In genomic region chr1:189524501-189524900, GRCh38 we compare ENCODE assay signal across 31 cellular contexts.
"Had no signal": no experiment of that assay in that cellular context is flagged by ENCODE, and none has a peak within 500 bp of the region (broad histone marks: within the 10 kb centered on the region; RNA-seq: fewer than 3 reads in every experiment).

No MANE protein-coding gene starts in this region.

- H3K4me1 Mint-ChIP-seq: stimulated activated memory B cell treated with anti-CD40 and anti-IgM and Interleukin-4, amounts not matched to agents 10 μg/mL and 1 μg/mL and 100 μg/mL, for 72 hours; stimulated activated naive CD8-positive, alpha-beta T cell treated with anti-CD3 and anti-CD28 coated beads, Interleukin-15, amount 100 ng/mL, for 72 hours had no signal

- H3K4me3 ChIP-seq: adrenal gland, ascending aorta, gastroesophageal sphincter, hepatocyte, ovary, sigmoid colon had no signal

- H2AFZ ChIP-seq: hepatocyte had no signal

- H3K79me2 ChIP-seq: hepatocyte had no signal

- H3K27me3 Mint-ChIP-seq: activated naive CD8-positive, alpha-beta T cell; progenitor cell of endocrine pancreas; stimulated activated memory B cell treated with anti-CD40 and anti-IgM and Interleukin-4, amounts not matched to agents 10 μg/mL and 1 μg/mL and 100 μg/mL, for 72 hours; stimulated activated naive CD8-positive, alpha-beta T cell treated with anti-CD3 and anti-CD28 coated beads, Interleukin-15, amount 100 ng/mL, for 72 hours had no signal

- FAIRE-seq: colon, endometrium, keratinocyte, small intestine had no signal

- H3K36me3 ChIP-seq: adrenal gland, ascending aorta, brain microvascular endothelial cell, gastroesophageal sphincter, neutrophil, ovary, sigmoid colon had no signal

- H3K27ac ChIP-seq: adrenal gland, ascending aorta, brain microvascular endothelial cell, gastroesophageal sphincter, hepatocyte, neutrophil, ovary, sigmoid colon had no signal

- H3K4me3 Mint-ChIP-seq: activated naive CD8-positive, alpha-beta T cell; activated T-cell treated with anti-CD3 and anti-CD28 coated beads, Interleukin-2, amount 50 U/mL, for 72 hours; nephron progenitor cell; stimulated activated memory B cell treated with anti-CD40 and anti-IgM and Interleukin-4, amounts not matched to agents 10 μg/mL and 1 μg/mL and 100 μg/mL, for 72 hours; stimulated activated naive CD8-positive, alpha-beta T cell treated with anti-CD3 and anti-CD28 coated beads, Interleukin-15, amount 100 ng/mL, for 72 hours had no signal

- H3K27me3 ChIP-seq: adrenal gland, ascending aorta, brain microvascular endothelial cell, gastroesophageal sphincter, hepatocyte, neutrophil, ovary, sigmoid colon had no signal

- H3K9me3 ChIP-seq: adrenal gland, ascending aorta, gastroesophageal sphincter, neutrophil, ovary, sigmoid colon had no signal

- H3K27ac Mint-ChIP-seq: activated naive CD8-positive, alpha-beta T cell; activated T-cell treated with anti-CD3 and anti-CD28 coated beads, Interleukin-2, amount 50 U/mL, for 72 hours; nephron progenitor cell; progenitor cell of endocrine pancreas; stimulated activated memory B cell treated with anti-CD40 and anti-IgM and Interleukin-4, amounts not matched to agents 10 μg/mL and 1 μg/mL and 100 μg/mL, for 72 hours; stimulated activated naive CD8-positive, alpha-beta T cell treated with anti-CD3 and anti-CD28 coated beads, Interleukin-15, amount 100 ng/mL, for 72 hours had no signal

- DNase-seq: activated CD4-positive, alpha-beta T cell treated with anti-CD3 and anti-CD28 coated beads for 4 hours; activated CD4-positive, alpha-beta T cell treated with anti-CD3 and anti-CD28 coated beads, Interleukin-2, amount 50 U/mL, for 4 hours; activated CD4-positive, CD25-positive, alpha-beta regulatory T cell; activated naive CD4-positive, alpha-beta T cell; activated T-cell treated with anti-CD3 and anti-CD28 coated beads for 4 hours; activated T-cell treated with anti-CD3 and anti-CD28 coated beads, Interleukin-2, amount 50 U/mL, for 72 hours; adrenal gland; brain microvascular endothelial cell; central memory CD4-positive, alpha-beta T cell; effector CD8-positive, alpha-beta T cell; left cardiac atrium; left ventricle myocardium superior; nephron progenitor cell; ovary; sigmoid colon; small intestine; stimulated activated CD4-positive, alpha-beta T cell treated with anti-CD3 and anti-CD28 coated beads, Interleukin-1b, Interleukin-23, amount 100 ng/mL, for 48 hours; stimulated activated CD4-positive, alpha-beta T cell treated with anti-CD3 and anti-CD28 coated beads, Interleukin-4, amount 100 ng/mL, for 4 hours; stimulated activated CD8-positive, alpha-beta memory T cell treated with anti-CD3 and anti-CD28 coated beads, Interleukin-4, amount 100 ng/mL, for 48 hours; stimulated activated naive CD8-positive, alpha-beta T cell treated with anti-CD3 and anti-CD28 coated beads, Interleukin-15, amount 100 ng/mL, for 72 hours; substantia nigra had no signal

- H3K4me1 ChIP-seq: adrenal gland, ascending aorta, gastroesophageal sphincter had no signal

- H3K4me2 ChIP-seq: hepatocyte had no signal

- H3K9me3 Mint-ChIP-seq: nephron progenitor cell had no signal

- H3K36me3 Mint-ChIP-seq: activated naive CD8-positive, alpha-beta T cell; stimulated activated memory B cell treated with anti-CD40 and anti-IgM and Interleukin-4, amounts not matched to agents 10 μg/mL and 1 μg/mL and 100 μg/mL, for 72 hours had no signal
